14 cellular contexts compared by ENCODE assay signal in the genomic region with DNA sequence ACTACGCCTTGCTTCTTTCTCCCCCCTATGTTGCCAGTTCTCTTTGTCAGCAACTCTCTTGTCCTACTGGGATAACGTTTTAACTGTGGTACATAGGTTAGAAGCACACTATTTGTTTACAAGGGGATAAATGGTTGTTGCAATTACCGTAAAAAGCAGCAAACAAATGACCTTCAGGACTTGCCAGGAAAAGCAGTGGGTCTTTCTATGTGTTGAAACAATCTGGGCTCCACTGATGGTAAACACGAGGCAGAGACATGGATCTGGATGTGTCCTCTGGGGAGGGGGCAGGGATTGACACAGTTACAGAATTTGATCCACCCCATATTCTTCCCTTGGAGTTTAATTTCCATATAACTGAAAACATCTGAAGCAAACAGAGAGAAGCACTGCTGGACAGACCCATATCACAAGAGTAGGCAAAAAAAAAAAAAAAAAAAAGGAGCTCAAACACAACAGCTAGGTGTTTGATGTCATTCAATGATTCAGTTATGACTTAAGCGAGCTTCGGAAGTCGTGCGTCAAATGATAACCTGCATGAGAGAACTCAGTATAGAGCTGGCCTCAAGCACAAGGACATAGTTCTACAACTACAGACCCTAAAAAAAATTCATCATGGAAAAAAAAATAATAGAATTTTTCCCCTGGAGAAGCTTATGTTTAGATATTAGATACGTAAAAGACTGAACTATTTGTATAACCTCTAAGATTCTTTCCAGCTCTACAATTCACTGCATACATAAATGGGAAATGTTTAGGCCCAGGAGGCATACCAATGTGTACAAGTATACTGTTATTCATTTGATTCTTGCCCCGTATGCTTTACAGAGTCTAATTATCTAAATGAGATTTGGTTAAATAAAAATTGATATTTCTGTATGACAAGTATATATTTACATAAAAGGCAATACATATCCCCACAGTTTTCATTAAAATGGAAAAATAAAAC.
DNase-seq lines count a peak whose midpoint lies in the region; ATAC-seq and TF ChIP-seq lines count a peak whose summit lies in the region.
"Had no signal": no experiment of that assay in that cellular context is flagged by ENCODE, and none has a peak within 500 bp of the region (broad histone marks: within the 10 kb centered on the region; RNA-seq: fewer than 3 reads in every experiment).

No MANE protein-coding gene starts in this region.

- 62 to 77% methylated on average over 10 of the region's 10 CpGs for WGBS in testis, 2 donors

- intact Hi-C loops in dendritic cell treated with granulocyte-macrophage colony-stimulating factor and Interleukin-4, amounts not matched to agents 40 ng/mL and 50 ng/mL, for 4 days (cut with micrococcal nuclease): loop anchor here (2.0 kb wide), 1 partner anchor 181 kb away; no protein-coding TSS in a partner anchor
- intact Hi-C loops in testis (cut with DNase I; ENCODE audit: low total_unique reads): loop anchor here (5.0 kb wide), 1 partner anchor 645 kb away; no protein-coding TSS in a partner anchor

- 0 out of 2 replicates have a peak, but pooled peaks cover 2% of the 10 kb centered on the region for H3F3A ChIP-seq in MM.1S (ENCODE audit: insufficient read depth, low read length)

- no peaks in the 10 kb centered on the region for H3K9me2 ChIP-seq in MM.1S (replicated peaks; ENCODE audit: insufficient read depth, low read length)

- no peak for TF ChIP-seq POLR2A in testis (IDR thresholded peaks at IDR 0.05)

- H3K9me3 ChIP-seq in MM.1S (replicated peaks; ENCODE audit: insufficient read depth, low read length) (no peaks in the 10 kb centered on the region), testis (no peaks in the 10 kb centered on the region)
- H3K9me3 ChIP-seq: BE2C, mucosa of descending colon, neutrophil had no signal

- no peaks in the 10 kb centered on the region for H4K20me1 ChIP-seq in MM.1S (ENCODE audit: insufficient read depth, low read length)

- H3K27me3 ChIP-seq in MM.1S (replicated peaks; ENCODE audit: insufficient read depth, low read length): no peaks in the 10 kb centered on the region
- H3K27me3 ChIP-seq in testis: no peaks in the 10 kb centered on the region
- H3K27me3 ChIP-seq: BE2C, neutrophil, stomach had no signal

- peaks cover 11% of the 10 kb centered on the region for H3K36me3 Mint-ChIP-seq in dendritic cell treated with granulocyte-macrophage colony-stimulating factor and Interleukin-4, amounts not matched to agents 40 ng/mL and 50 ng/mL, for 4 days (ENCODE audit: low read depth)

- peaks cover 9% of the 10 kb centered on the region for H3K9me3 Mint-ChIP-seq in dendritic cell treated with granulocyte-macrophage colony-stimulating factor and Interleukin-4, amounts not matched to agents 40 ng/mL and 50 ng/mL, for 4 days

- H3K79me2 ChIP-seq in MM.1S (ENCODE audit: low read length): no peaks in the 10 kb centered on the region

- TF ChIP-seq CTCF in MM.1S (IDR thresholded peaks at IDR 0.05; ENCODE audit: low read length) (no peak), testis (IDR thresholded peaks at IDR 0.05) (no peak)

- H3K27ac Mint-ChIP-seq in dendritic cell treated with granulocyte-macrophage colony-stimulating factor and Interleukin-4, amounts not matched to agents 40 ng/mL and 50 ng/mL, for 4 days: peak overlapping the region; percentile 16
- H3K27ac Mint-ChIP-seq: endodermal cell had no signal

- ATAC-seq in HG03196 (IDR thresholded peaks at IDR 0.05; ENCODE audit: unreplicated experiment) (no peak), HG03159 (IDR thresholded peaks at IDR 0.05; ENCODE audit: unreplicated experiment) (no peak)

- H3K9ac ChIP-seq in MM.1S (ENCODE audit: low read length): no peak overlapping the region

- DNase-seq in MM.1S: no peak
- DNase-seq in medulla oblongata (ENCODE audit: extremely low spot score): peak; percentile 11
- DNase-seq in testis: peak; percentile 35
- DNase-seq in stimulated activated CD8-positive, alpha-beta memory T cell treated with anti-CD3 and anti-CD28 coated beads, Interleukin-4, amount 100 ng/mL, for 48 hours: no peak
- DNase-seq: activated CD8-positive, alpha-beta memory T cell treated with anti-CD3 and anti-CD28 coated beads, Interleukin-2, amount 50 U/mL, for 4 hours; activated gamma-delta T cell had no signal

- no peak overlapping the region for H3K4me3 Mint-ChIP-seq in dendritic cell treated with granulocyte-macrophage colony-stimulating factor and Interleukin-4, amounts not matched to agents 40 ng/mL and 50 ng/mL, for 4 days
- H3K4me3 Mint-ChIP-seq: endodermal cell had no signal

- H2AFZ ChIP-seq in MM.1S (ENCODE audit: low read length): peak overlapping the region; percentile 48; the same call in 1 of the 2 replicates

- no peak overlapping the region for H3K4me2 ChIP-seq in MM.1S (ENCODE audit: low read depth, low read length)

- peaks cover 14% of the 10 kb centered on the region for H3K4me1 Mint-ChIP-seq in dendritic cell treated with granulocyte-macrophage colony-stimulating factor and Interleukin-4, amounts not matched to agents 40 ng/mL and 50 ng/mL, for 4 days (ENCODE audit: low read depth)

- peaks cover 2% of the 10 kb centered on the region for H3K27me3 Mint-ChIP-seq in dendritic cell treated with granulocyte-macrophage colony-stimulating factor and Interleukin-4, amounts not matched to agents 40 ng/mL and 50 ng/mL, for 4 days

- H3K4me3 ChIP-seq in MM.1S (ENCODE audit: low read length) (no peak overlapping the region), testis (no peak overlapping the region)
- H3K4me3 ChIP-seq: mucosa of descending colon, stomach had no signal

- H3K4me1 ChIP-seq in MM.1S (ENCODE audit: low read length) (peaks cover 14% of the 10 kb centered on the region), testis (peaks cover 11% of the 10 kb centered on the region)

- H3K36me3 ChIP-seq in MM.1S (replicated peaks; ENCODE audit: insufficient read depth, low read length) (no peaks in the 10 kb centered on the region), testis (ENCODE audit: low read depth, missing control alignments) (no peaks in the 10 kb centered on the region)
- H3K36me3 ChIP-seq: BE2C, neutrophil, stomach had no signal

- H3K27ac ChIP-seq in MM.1S (ENCODE audit: low read length) (no peak overlapping the region), testis (no peak overlapping the region)
- H3K27ac ChIP-seq: neutrophil, stomach had no signal

Comparison
In these comparisons a context has a peak if more than half of its experiments do, and no peak if none do; other contexts are left out.
1. DNase-seq: peak in medulla oblongata (single experiment) and testis (single experiment); none in MM.1S (single experiment) and stimulated activated CD8-positive, alpha-beta memory T cell treated with anti-CD3 and anti-CD28 coated beads, Interleukin-4, amount 100 ng/mL, for 48 hours (single experiment).